ENCODE assay signal across 36 cellular contexts in genomic region chr10:132828681-132829080, GRCh38. TPM values are rescaled to one million over a fixed set of nuclear protein-coding genes. Genes with fewer than 3 reads are reported as not detected.
"Had no signal": no experiment of that assay in that cellular context is flagged by ENCODE, and none has a peak within 500 bp of the region (broad histone marks: within the 10 kb centered on the region; RNA-seq: fewer than 3 reads in every experiment).

No MANE protein-coding gene starts in this region.

- H3K4me3 Mint-ChIP-seq: activated B cell treated with CpG ODN at 0.5 μM for 24 hours; activated CD4-positive, alpha-beta memory T cell treated with anti-CD3 and anti-CD28 coated beads for 36 hours; activated T-cell treated with anti-CD3 and anti-CD28 coated beads, Interleukin-2, amount 50 U/mL, for 4 hours; activated T-helper 1 cell treated with anti-CD3 and anti-CD28 coated beads, Interleukin-12 subunit alpha, Interleukin-12 subunit beta, Interleukin-2, Interleukin-4 antibody, amounts not matched to agents 30 ng/mL and 10 ng/mL and 1 ng/mL, durations not matched to agents 14 hours and 24 hours and 36 hours had no signal

- ATAC-seq: activated T-cell treated with anti-CD3 and anti-CD28 coated beads, Interleukin-2, amount 50 U/mL, for 4 hours; body of pancreas; K562; PC-3 had no signal

- H3K36me3 ChIP-seq: adrenal gland, breast epithelium had no signal

- H3K4me1 Mint-ChIP-seq: activated B cell treated with CpG ODN at 0.5 μM for 24 hours had no signal

- H3K27ac ChIP-seq: adrenal gland, body of pancreas, breast epithelium, RWPE1, VCaP had no signal

- H3K9me3 ChIP-seq: adrenal gland, body of pancreas, breast epithelium had no signal

- H3K27ac Mint-ChIP-seq: activated B cell treated with CpG ODN at 0.5 μM for 24 hours; activated CD4-positive, alpha-beta memory T cell treated with anti-CD3 and anti-CD28 coated beads for 36 hours; activated T-helper 1 cell treated with anti-CD3 and anti-CD28 coated beads, Interleukin-12 subunit alpha, Interleukin-12 subunit beta, Interleukin-2, Interleukin-4 antibody, amounts not matched to agents 30 ng/mL and 10 ng/mL and 1 ng/mL, durations not matched to agents 14 hours and 24 hours and 36 hours had no signal

- H3K4me3 ChIP-seq: adrenal gland, body of pancreas, breast epithelium, K562 had no signal

- H3K27me3 Mint-ChIP-seq: activated CD4-positive, alpha-beta memory T cell treated with anti-CD3 and anti-CD28 coated beads for 36 hours had no signal

- H3K9me3 Mint-ChIP-seq: activated B cell treated with CpG ODN at 0.5 μM for 24 hours; activated T-cell treated with anti-CD3 and anti-CD28 coated beads, Interleukin-2, amount 50 U/mL, for 4 hours had no signal

- H3K36me3 Mint-ChIP-seq: activated CD4-positive, alpha-beta memory T cell treated with anti-CD3 and anti-CD28 coated beads for 36 hours had no signal

- H3K4me1 ChIP-seq: adrenal gland, body of pancreas, breast epithelium had no signal

- H3K27me3 ChIP-seq: body of pancreas had no signal

- DNase-seq: activated B cell treated with CpG ODN at 0.5 μM for 24 hours; activated CD4-positive, alpha-beta memory T cell treated with anti-CD3 and anti-CD28 coated beads for 36 hours; activated CD4-positive, alpha-beta T cell treated with anti-CD3 and anti-CD28 coated beads for 4 hours; activated CD4-positive, alpha-beta T cell treated with anti-CD3 and anti-CD28 coated beads, Interleukin-2, amount 50 U/mL, for 1 hour; activated CD4-positive, CD25-positive, alpha-beta regulatory T cell treated with anti-CD3 and anti-CD28 coated beads, Interleukin-2, amount 50 U/mL, for 72 hours; activated naive CD4-positive, alpha-beta T cell; activated naive CD4-positive, alpha-beta T cell treated with anti-CD3 and anti-CD28 coated beads, Interleukin-2, amount 50 U/mL, for 16 hours; activated T-cell treated with anti-CD3 and anti-CD28 coated beads for 4 hours; activated T-cell treated with anti-CD3 and anti-CD28 coated beads, Interleukin-2, amount 50 U/mL, for 4 hours; adrenal gland; body of pancreas; caudate nucleus; cerebellar nuclear complex; NCI-H1417; NCI-H146; NCI-H187; NCI-H2029 treated with DMSO at 0.1 percent for 48 hours; NCI-H2107; NCI-H2171; NCI-H510A; NCI-H526; NCI-H748 treated with DMSO at 0.1 percent for 48 hours; NK-92 treated with Interleukin-12 subunit alpha and Interleukin-12 subunit beta, amount 100 ng/mL, for 24 hours; PC-3; Right ventricle myocardium superior; SW 1271; T-helper 1 cell; T-helper 2 cell; T-helper 9 cell had no signal

RNA-seq across cellular contexts. Expression of gene NKX6-2, which starts 42.7 kb away (rescaled TPM):
- total RNA-seq: activated B cell treated with CpG ODN at 0.5 μM for 24 hours; activated CD4-positive, alpha-beta memory T cell treated with anti-CD3 and anti-CD28 coated beads for 36 hours; activated T-cell treated with anti-CD3 and anti-CD28 coated beads, Interleukin-2, amount 50 U/mL, for 4 hours; activated T-helper 1 cell treated with anti-CD3 and anti-CD28 coated beads, Interleukin-12 subunit alpha, Interleukin-12 subunit beta, Interleukin-2, Interleukin-4 antibody, amounts not matched to agents 30 ng/mL and 10 ng/mL and 1 ng/mL, durations not matched to agents 14 hours and 24 hours and 36 hours; adrenal gland; astrocyte; breast epithelium; K562; M059J; PC-3; Right ventricle myocardium superior had no signal
